ENCODE assay signal across 14 cellular contexts in genomic region chr5:178209334-178210072, GRCh38. TPM values are rescaled to one million over a fixed set of nuclear protein-coding genes. Genes with fewer than 3 reads are reported as not detected.
DNase-seq lines count a peak whose midpoint lies in the region; ATAC-seq and TF ChIP-seq lines count a peak whose summit lies in the region.
"Had no signal": no experiment of that assay in that cellular context is flagged by ENCODE, and none has a peak within 500 bp of the region (broad histone marks: within the 10 kb centered on the region; RNA-seq: fewer than 3 reads in every experiment).

No MANE protein-coding gene starts in this region.

- no peak overlapping the region for H3K4me3 Mint-ChIP-seq in CD14-positive monocyte
- H3K4me3 Mint-ChIP-seq in nephron progenitor cell = no peak overlapping the region

- DNase-seq in CD14-positive monocyte (ENCODE audit: low spot score) (no peak), nephron progenitor cell (no peak), occipital lobe (lab: John Stamatoyannopoulos, UW) (no peak), hypothalamus (lab: John Stamatoyannopoulos, UW) (no peak)
- no peak for DNase-seq in activated naive CD4-positive, alpha-beta T cell treated with anti-CD3 and anti-CD28 coated beads, Interleukin-2, amount 50 U/mL, for 72 hours (ENCODE audit: low spot score in 2 of 2)
- DNase-seq: midbrain, MV-4-11, NCI-H2171 treated with DMSO at 0.1 percent for 48 hours, psoas muscle had no signal

- in situ Hi-C loops in GM18951 (cut with MboI; ENCODE audit: low sequenced_read_pairs, unreplicated experiment) = no loop called here

- intact Hi-C loops in CD14-positive monocyte (cut with micrococcal nuclease) = no loop called here

- TF ChIP-seq CTCF in CD14-positive monocyte (IDR thresholded peaks at IDR 0.05) (no peak), nephron progenitor cell (IDR thresholded peaks at IDR 0.05) (no peak)

- H3K4me1 Mint-ChIP-seq in CD14-positive monocyte (peaks cover 29% of the 10 kb centered on the region), nephron progenitor cell (peaks cover 30% of the 10 kb centered on the region)

- peak; percentile 15 for TF ChIP-seq POLR2A in GM18951 (IDR thresholded peaks at IDR 0.05; ENCODE audit: extremely low read depth, insufficient read depth, insufficient read length)

- peaks cover 83 to 84% of the 10 kb centered on the region in 2 donors for H3K36me3 Mint-ChIP-seq in CD14-positive monocyte
- peaks cover 47 to 53% of the 10 kb centered on the region in 2 donors for H3K36me3 Mint-ChIP-seq in activated naive CD4-positive, alpha-beta T cell treated with anti-CD3 and anti-CD28 coated beads, Interleukin-2, amount 50 U/mL, for 72 hours
- peaks cover 76% of the 10 kb centered on the region for H3K36me3 Mint-ChIP-seq in nephron progenitor cell (ENCODE audit: low read depth)

- peaks cover 0 to 1% (median 0%) of the 10 kb centered on the region in 3 donors for H3K27me3 Mint-ChIP-seq in CD14-positive monocyte (ENCODE audit: low read depth in 3 of 3)
- H3K27me3 Mint-ChIP-seq in nephron progenitor cell (ENCODE audit: low read depth, poor library complexity) = peaks cover 6% of the 10 kb centered on the region

- H3K9me3 Mint-ChIP-seq in CD14-positive monocyte (no peaks in the 10 kb centered on the region), nephron progenitor cell (no peaks in the 10 kb centered on the region)
- no peaks in the 10 kb centered on the region for H3K9me3 Mint-ChIP-seq in activated naive CD4-positive, alpha-beta T cell treated with anti-CD3 and anti-CD28 coated beads, Interleukin-2, amount 50 U/mL, for 72 hours

- H3K27ac Mint-ChIP-seq in CD14-positive monocyte (peak overlapping the region in 4 of 7 donors; percentile 42 to 59 (median 46)), nephron progenitor cell (peak overlapping the region; percentile 85)
- peak overlapping the region; percentile 74 to 96 for H3K27ac Mint-ChIP-seq in activated naive CD4-positive, alpha-beta T cell treated with anti-CD3 and anti-CD28 coated beads, Interleukin-2, amount 50 U/mL, for 72 hours

- no peak for ATAC-seq in activated naive CD4-positive, alpha-beta T cell treated with anti-CD3 and anti-CD28 coated beads, Interleukin-2, amount 50 U/mL, for 72 hours
- ATAC-seq in GM18511 (IDR thresholded peaks at IDR 0.05; ENCODE audit: unreplicated experiment) (no peak), GM18868 (IDR thresholded peaks at IDR 0.05; ENCODE audit: unreplicated experiment) (no peak)
- ATAC-seq: psoas muscle had no signal

RNA-seq across cellular contexts. Expression of gene HNRNPAB, which starts 5.2 kb away (rescaled TPM):
- polyA plus RNA-seq in CD14-positive monocyte = 10 to 100 TPM; 54.2 to 59.4 TPM
- total RNA-seq in activated naive CD4-positive, alpha-beta T cell treated with anti-CD3 and anti-CD28 coated beads, Interleukin-2, amount 50 U/mL, for 72 hours = 100 to 1,000 TPM; 232 to 253 TPM
- total RNA-seq in occipital lobe = 45.5 TPM

RNA-seq across cellular contexts. Expression of gene GMCL2, which starts 22.3 kb away (rescaled TPM):
- not detected for polyA plus RNA-seq in CD14-positive monocyte
- total RNA-seq in activated naive CD4-positive, alpha-beta T cell treated with anti-CD3 and anti-CD28 coated beads, Interleukin-2, amount 50 U/mL, for 72 hours = not detected
- not detected for total RNA-seq in occipital lobe
- total RNA-seq: frontal cortex, psoas muscle, SK-MEL-5 had no signal
- polyA plus RNA-seq: psoas muscle had no signal

RNA-seq across cellular contexts. Expression of gene PHYKPL, which starts 23.1 kb away (rescaled TPM):
- polyA plus RNA-seq in CD14-positive monocyte = 10 to 100 TPM; 39.2 to 43.0 TPM
- total RNA-seq in activated naive CD4-positive, alpha-beta T cell treated with anti-CD3 and anti-CD28 coated beads, Interleukin-2, amount 50 U/mL, for 72 hours = 10 to 100 TPM; 51.1 to 97.6 TPM
- total RNA-seq in occipital lobe = 12.9 TPM

RNA-seq across cellular contexts. Expression of gene NHP2, which starts 55.8 kb away (rescaled TPM):
- 100 to 1,000 TPM; 108 to 139 TPM for polyA plus RNA-seq in CD14-positive monocyte
- 100 to 1,000 TPM; 191 to 220 TPM for total RNA-seq in activated naive CD4-positive, alpha-beta T cell treated with anti-CD3 and anti-CD28 coated beads, Interleukin-2, amount 50 U/mL, for 72 hours
- total RNA-seq in occipital lobe = 62.2 TPM
